1 cellular context compared by ENCODE assay signal in the genomic region with DNA sequence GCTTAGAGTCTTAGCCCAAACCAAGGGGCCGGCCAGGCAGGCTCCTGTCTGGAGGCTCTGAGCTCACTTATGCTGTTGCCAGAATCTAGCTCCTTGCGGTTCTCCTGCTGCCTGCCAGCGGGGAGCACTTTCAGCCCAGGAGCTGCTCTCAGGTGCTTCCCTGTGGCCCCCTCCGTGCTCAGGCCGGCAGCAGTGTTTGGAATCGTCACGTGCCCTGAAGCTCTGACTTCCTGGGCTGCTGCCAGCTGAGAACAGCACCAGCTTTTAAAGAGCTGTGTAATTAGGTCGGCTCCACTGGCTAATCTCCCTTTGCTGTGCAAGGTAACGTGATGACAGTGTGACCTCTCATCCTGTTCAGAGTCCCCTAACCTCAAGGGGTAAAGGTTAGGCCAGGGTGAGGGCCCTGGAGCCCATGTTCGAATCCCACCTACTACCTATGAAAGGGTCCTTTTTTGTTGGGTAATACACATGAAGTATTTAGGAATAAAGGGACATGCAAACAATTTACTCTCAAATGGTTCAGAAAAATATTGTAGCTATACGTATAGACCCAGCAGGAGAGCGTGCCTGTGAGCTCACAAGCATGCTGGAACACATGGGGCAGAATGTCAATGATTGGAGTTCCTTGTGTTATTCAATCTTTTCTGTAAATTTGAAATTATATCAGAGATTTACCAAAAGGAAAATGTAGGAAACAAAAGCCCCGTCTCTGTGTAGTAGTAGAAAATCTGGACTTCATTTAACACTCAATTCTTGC.
TF ChIP-seq lines count a peak whose summit lies in the region.

No MANE protein-coding gene starts in this region.

TF ChIP-seq in K562, 482 proteins besides CTCF, POLR2A, EP300 and RAD21 (continued from another document and continues in another):
- no peak; the same call in 1 of the 2 replicates for TF ChIP-seq MGA (IDR thresholded peaks at IDR 0.05)
- TF ChIP-seq SIN3A (IDR thresholded peaks at IDR 0.05; ENCODE audit: borderline replicate concordance in 2 of 2, control insufficient read depth in 1 of 2, low read depth in 2 of 2, low read length in 2 of 2), result no peak
- TF ChIP-seq, protein P1, sequence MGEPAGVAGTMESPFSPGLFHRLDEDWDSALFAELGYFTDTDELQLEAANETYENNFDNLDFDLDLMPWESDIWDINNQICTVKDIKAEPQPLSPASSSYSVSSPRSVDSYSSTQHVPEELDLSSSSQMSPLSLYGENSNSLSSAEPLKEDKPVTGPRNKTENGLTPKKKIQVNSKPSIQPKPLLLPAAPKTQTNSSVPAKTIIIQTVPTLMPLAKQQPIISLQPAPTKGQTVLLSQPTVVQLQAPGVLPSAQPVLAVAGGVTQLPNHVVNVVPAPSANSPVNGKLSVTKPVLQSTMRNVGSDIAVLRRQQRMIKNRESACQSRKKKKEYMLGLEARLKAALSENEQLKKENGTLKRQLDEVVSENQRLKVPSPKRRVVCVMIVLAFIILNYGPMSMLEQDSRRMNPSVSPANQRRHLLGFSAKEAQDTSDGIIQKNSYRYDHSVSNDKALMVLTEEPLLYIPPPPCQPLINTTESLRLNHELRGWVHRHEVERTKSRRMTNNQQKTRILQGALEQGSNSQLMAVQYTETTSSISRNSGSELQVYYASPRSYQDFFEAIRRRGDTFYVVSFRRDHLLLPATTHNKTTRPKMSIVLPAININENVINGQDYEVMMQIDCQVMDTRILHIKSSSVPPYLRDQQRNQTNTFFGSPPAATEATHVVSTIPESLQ (CRISPR knock-in tag; IDR thresholded peaks at IDR 0.05), result no peak
- no peak for TF ChIP-seq HNRNPL (IDR thresholded peaks at IDR 0.05; ENCODE audit: low read depth, low read length)
- TF ChIP-seq FOXJ3 (CRISPR knock-in tag; IDR thresholded peaks at IDR 0.05), result no peak
- no peak for TF ChIP-seq ZNF76 (CRISPR knock-in tag; IDR thresholded peaks at IDR 0.05; ENCODE audit: borderline replicate concordance)
- TF ChIP-seq, protein P2, sequence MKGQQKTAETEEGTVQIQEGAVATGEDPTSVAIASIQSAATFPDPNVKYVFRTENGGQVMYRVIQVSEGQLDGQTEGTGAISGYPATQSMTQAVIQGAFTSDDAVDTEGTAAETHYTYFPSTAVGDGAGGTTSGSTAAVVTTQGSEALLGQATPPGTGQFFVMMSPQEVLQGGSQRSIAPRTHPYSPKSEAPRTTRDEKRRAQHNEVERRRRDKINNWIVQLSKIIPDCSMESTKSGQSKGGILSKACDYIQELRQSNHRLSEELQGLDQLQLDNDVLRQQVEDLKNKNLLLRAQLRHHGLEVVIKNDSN (CRISPR knock-in tag; IDR thresholded peaks at IDR 0.05), result peak; percentile 89
- TF ChIP-seq PATZ1 (CRISPR knock-in tag; IDR thresholded peaks at IDR 0.05; ENCODE audit: borderline replicate concordance), result no peak
- no peak for TF ChIP-seq SRSF1 (IDR thresholded peaks at IDR 0.05; ENCODE audit: low read depth, low read length)
- no peak for TF ChIP-seq XRCC3 (IDR thresholded peaks at IDR 0.05)
- TF ChIP-seq, protein P3, sequence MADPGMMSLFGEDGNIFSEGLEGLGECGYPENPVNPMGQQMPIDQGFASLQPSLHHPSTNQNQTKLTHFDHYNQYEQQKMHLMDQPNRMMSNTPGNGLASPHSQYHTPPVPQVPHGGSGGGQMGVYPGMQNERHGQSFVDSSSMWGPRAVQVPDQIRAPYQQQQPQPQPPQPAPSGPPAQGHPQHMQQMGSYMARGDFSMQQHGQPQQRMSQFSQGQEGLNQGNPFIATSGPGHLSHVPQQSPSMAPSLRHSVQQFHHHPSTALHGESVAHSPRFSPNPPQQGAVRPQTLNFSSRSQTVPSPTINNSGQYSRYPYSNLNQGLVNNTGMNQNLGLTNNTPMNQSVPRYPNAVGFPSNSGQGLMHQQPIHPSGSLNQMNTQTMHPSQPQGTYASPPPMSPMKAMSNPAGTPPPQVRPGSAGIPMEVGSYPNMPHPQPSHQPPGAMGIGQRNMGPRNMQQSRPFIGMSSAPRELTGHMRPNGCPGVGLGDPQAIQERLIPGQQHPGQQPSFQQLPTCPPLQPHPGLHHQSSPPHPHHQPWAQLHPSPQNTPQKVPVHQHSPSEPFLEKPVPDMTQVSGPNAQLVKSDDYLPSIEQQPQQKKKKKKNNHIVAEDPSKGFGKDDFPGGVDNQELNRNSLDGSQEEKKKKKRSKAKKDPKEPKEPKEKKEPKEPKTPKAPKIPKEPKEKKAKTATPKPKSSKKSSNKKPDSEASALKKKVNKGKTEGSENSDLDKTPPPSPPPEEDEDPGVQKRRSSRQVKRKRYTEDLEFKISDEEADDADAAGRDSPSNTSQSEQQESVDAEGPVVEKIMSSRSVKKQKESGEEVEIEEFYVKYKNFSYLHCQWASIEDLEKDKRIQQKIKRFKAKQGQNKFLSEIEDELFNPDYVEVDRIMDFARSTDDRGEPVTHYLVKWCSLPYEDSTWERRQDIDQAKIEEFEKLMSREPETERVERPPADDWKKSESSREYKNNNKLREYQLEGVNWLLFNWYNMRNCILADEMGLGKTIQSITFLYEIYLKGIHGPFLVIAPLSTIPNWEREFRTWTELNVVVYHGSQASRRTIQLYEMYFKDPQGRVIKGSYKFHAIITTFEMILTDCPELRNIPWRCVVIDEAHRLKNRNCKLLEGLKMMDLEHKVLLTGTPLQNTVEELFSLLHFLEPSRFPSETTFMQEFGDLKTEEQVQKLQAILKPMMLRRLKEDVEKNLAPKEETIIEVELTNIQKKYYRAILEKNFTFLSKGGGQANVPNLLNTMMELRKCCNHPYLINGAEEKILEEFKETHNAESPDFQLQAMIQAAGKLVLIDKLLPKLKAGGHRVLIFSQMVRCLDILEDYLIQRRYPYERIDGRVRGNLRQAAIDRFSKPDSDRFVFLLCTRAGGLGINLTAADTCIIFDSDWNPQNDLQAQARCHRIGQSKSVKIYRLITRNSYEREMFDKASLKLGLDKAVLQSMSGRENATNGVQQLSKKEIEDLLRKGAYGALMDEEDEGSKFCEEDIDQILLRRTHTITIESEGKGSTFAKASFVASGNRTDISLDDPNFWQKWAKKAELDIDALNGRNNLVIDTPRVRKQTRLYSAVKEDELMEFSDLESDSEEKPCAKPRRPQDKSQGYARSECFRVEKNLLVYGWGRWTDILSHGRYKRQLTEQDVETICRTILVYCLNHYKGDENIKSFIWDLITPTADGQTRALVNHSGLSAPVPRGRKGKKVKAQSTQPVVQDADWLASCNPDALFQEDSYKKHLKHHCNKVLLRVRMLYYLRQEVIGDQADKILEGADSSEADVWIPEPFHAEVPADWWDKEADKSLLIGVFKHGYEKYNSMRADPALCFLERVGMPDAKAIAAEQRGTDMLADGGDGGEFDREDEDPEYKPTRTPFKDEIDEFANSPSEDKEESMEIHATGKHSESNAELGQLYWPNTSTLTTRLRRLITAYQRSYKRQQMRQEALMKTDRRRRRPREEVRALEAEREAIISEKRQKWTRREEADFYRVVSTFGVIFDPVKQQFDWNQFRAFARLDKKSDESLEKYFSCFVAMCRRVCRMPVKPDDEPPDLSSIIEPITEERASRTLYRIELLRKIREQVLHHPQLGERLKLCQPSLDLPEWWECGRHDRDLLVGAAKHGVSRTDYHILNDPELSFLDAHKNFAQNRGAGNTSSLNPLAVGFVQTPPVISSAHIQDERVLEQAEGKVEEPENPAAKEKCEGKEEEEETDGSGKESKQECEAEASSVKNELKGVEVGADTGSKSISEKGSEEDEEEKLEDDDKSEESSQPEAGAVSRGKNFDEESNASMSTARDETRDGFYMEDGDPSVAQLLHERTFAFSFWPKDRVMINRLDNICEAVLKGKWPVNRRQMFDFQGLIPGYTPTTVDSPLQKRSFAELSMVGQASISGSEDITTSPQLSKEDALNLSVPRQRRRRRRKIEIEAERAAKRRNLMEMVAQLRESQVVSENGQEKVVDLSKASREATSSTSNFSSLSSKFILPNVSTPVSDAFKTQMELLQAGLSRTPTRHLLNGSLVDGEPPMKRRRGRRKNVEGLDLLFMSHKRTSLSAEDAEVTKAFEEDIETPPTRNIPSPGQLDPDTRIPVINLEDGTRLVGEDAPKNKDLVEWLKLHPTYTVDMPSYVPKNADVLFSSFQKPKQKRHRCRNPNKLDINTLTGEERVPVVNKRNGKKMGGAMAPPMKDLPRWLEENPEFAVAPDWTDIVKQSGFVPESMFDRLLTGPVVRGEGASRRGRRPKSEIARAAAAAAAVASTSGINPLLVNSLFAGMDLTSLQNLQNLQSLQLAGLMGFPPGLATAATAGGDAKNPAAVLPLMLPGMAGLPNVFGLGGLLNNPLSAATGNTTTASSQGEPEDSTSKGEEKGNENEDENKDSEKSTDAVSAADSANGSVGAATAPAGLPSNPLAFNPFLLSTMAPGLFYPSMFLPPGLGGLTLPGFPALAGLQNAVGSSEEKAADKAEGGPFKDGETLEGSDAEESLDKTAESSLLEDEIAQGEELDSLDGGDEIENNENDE (IDR thresholded peaks at IDR 0.05; ENCODE audit: low read depth, low read length), result no peak
- no peak for TF ChIP-seq ZBTB17 (CRISPR knock-in tag; IDR thresholded peaks at IDR 0.05)
